Comparison of ENCODE assay signal across 21 cellular contexts in the genomic region with DNA sequence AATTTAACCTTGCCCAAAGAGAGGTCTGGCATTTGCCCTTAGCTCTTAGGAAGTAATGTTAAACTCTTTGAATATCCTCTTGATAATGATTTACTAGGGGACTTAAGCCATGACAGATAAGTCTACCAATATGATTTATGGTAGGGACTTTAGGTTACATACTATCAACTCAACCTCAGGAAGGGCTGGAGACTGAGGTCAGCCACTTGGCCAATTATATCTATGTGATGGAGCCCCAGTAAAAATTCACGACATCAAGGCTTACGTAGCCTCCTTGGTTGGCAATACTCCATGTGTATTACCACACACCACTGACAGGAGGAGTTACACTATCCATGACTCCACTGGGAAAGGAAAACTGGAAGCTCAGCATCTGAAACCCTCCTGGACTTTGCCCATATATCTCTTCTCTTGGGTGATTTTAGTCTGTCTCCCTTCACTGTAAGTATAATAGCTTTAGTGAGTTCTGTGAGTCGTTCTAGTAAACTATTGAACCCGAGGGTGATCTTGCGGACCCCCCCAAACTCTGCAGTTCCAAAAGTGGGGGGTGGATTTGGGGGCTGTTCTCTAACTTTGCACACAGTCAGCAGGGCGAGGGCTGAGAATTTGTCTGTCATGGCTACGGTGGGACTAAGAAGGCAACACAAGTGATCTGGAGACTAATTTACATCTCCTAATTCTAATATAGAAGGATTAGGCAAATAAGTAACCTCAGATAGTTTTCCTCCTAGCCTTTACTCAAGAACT.
DNase-seq lines count a peak whose midpoint lies in the region; ATAC-seq and TF ChIP-seq lines count a peak whose summit lies in the region.
"Had no signal": no experiment of that assay in that cellular context is flagged by ENCODE, and none has a peak within 500 bp of the region (broad histone marks: within the 10 kb centered on the region; RNA-seq: fewer than 3 reads in every experiment).

No MANE protein-coding gene starts in this region.

- H3K4me2 ChIP-seq in mammary epithelial cell (ENCODE audit: insufficient read depth, low read depth, low read length): no peak overlapping the region

- peaks cover 7% of the 10 kb centered on the region for H3K9me3 Mint-ChIP-seq in MCF 10A (ENCODE audit: unreplicated experiment)

- H3K27ac Mint-ChIP-seq in MCF 10A (ENCODE audit: low read depth, unreplicated experiment): no peak overlapping the region
- H3K27ac Mint-ChIP-seq: activated naive CD8-positive, alpha-beta T cell treated with anti-CD3 and anti-CD28 coated beads for 36 hours; CD4-positive, alpha-beta memory T cell; stimulated activated naive B cell treated with anti-CD40 and anti-IgM and Interleukin-4, amounts not matched to agents 10 μg/mL and 1 μg/mL and 100 μg/mL, for 72 hours; type B pancreatic cell had no signal

- no peak overlapping the region for H3K4me3 ChIP-seq in mammary epithelial cell (replicated peaks in 1 of 3; ENCODE audit: insufficient read depth in 1 of 3, low read depth in 2 of 3, low read length in 3 of 3)
- H3K4me3 ChIP-seq in colonic mucosa: no peak overlapping the region
- no peak overlapping the region for H3K4me3 ChIP-seq in upper lobe of right lung
- H3K4me3 ChIP-seq in heart right ventricle: no peak overlapping the region
- H3K4me3 ChIP-seq: cardiac muscle cell had no signal

- in situ Hi-C loops in mammary epithelial cell (cut with MboI; ENCODE audit: low sequenced_read_pairs in 2 of 2): no loop called here

- H3K4me1 ChIP-seq in mammary epithelial cell (ENCODE audit: insufficient read depth, low read length) (no peaks in the 10 kb centered on the region), colonic mucosa (no peaks in the 10 kb centered on the region), upper lobe of right lung (no peaks in the 10 kb centered on the region), heart right ventricle (peaks cover 0 to 34% (median 20%) of the 10 kb centered on the region in 9 donors)

- ATAC-seq in left lobe of liver (peak; percentile 92), upper lobe of right lung (peak; percentile 66), heart right ventricle (no peak)
- ATAC-seq: activated T-cell treated with anti-CD3 and anti-CD28 coated beads, Interleukin-2, amount 50 U/mL, for 4 hours; stimulated activated naive B cell treated with anti-CD40 and anti-IgM and Interleukin-4, amounts not matched to agents 10 μg/mL and 1 μg/mL and 100 μg/mL, for 72 hours had no signal

- H3K27me3 Mint-ChIP-seq in MCF 10A (ENCODE audit: insufficient read depth, unreplicated experiment): no peaks in the 10 kb centered on the region
- H3K27me3 Mint-ChIP-seq: activated naive CD8-positive, alpha-beta T cell treated with anti-CD3 and anti-CD28 coated beads for 36 hours; CD4-positive, alpha-beta memory T cell; stimulated activated naive B cell treated with anti-CD40 and anti-IgM and Interleukin-4, amounts not matched to agents 10 μg/mL and 1 μg/mL and 100 μg/mL, for 72 hours; type B pancreatic cell had no signal

- no TSS peak for BruUV-seq in MCF 10A (replicated peaks; lab: Mats Ljungman, UMichigan)
- BruUV-seq in mammary epithelial cell (replicated peaks; lab: Mats Ljungman, UMichigan): no TSS peak

- H3K36me3 Mint-ChIP-seq in MCF 10A (ENCODE audit: insufficient read depth, unreplicated experiment): peaks cover 28% of the 10 kb centered on the region

- H4K20me1 ChIP-seq in mammary epithelial cell (ENCODE audit: insufficient read depth, low read length): no peaks in the 10 kb centered on the region

- no peak for TF ChIP-seq CTCF in MCF 10A (IDR thresholded peaks at IDR 0.05; ENCODE audit: unreplicated experiment)
- no peak for TF ChIP-seq CTCF in mammary epithelial cell (conservative IDR thresholded peaks at IDR 0.05 in 1 of 2, IDR thresholded peaks at IDR 0.05 in 1 of 2; ENCODE audit: extremely low read depth in 1 of 2, insufficient read depth in 1 of 2, low read depth in 1 of 2, low read length in 2 of 2)
- TF ChIP-seq CTCF in colonic mucosa (IDR thresholded peaks at IDR 0.05): no peak
- TF ChIP-seq CTCF in upper lobe of right lung (IDR thresholded peaks at IDR 0.05): peak; percentile 8
- no peak for TF ChIP-seq CTCF in heart right ventricle (IDR thresholded peaks at IDR 0.05)

- peak; percentile 24 for DNase-seq in MCF 10A (ENCODE audit: unreplicated experiment)
- DNase-seq in mammary epithelial cell: no peak
- peak; percentile 51 for DNase-seq in colonic mucosa
- peak; percentile 57 for DNase-seq in left lobe of liver (ENCODE audit: low spot score)
- DNase-seq in upper lobe of right lung: no peak
- DNase-seq in NCI-H1105 treated with DMSO at 0.1 percent for 48 hours (lab: John Stamatoyannopoulos, UW): no peak
- no peak for DNase-seq in SK-N-DZ (ENCODE audit: low spot score)
- DNase-seq in heart right ventricle: no peak
- DNase-seq: activated CD4-positive, alpha-beta T cell treated with anti-CD3 and anti-CD28 coated beads, Interleukin-2, amount 50 U/mL, for 48 hours; activated naive CD8-positive, alpha-beta T cell treated with anti-CD3 and anti-CD28 coated beads for 36 hours; activated T-cell treated with anti-CD3 and anti-CD28 coated beads, Interleukin-2, amount 50 U/mL, for 4 hours; CD4-positive, alpha-beta memory T cell; effector CD8-positive, alpha-beta T cell; foreskin melanocyte; GDM1; KBM-7; NCI-H1436; NCI-H226; stimulated activated naive B cell treated with anti-CD40 and anti-IgM and Interleukin-4, amounts not matched to agents 10 μg/mL and 1 μg/mL and 100 μg/mL, for 72 hours had no signal

- H3K27ac ChIP-seq in mammary epithelial cell (ENCODE audit: insufficient read depth, low read depth, low read length) (no peak overlapping the region), colonic mucosa (no peak overlapping the region), upper lobe of right lung (no peak overlapping the region), heart right ventricle (no peak overlapping the region)
- H3K27ac ChIP-seq: cardiac muscle cell had no signal

- H3K4me1 Mint-ChIP-seq in MCF 10A (ENCODE audit: insufficient read depth, unreplicated experiment): no peaks in the 10 kb centered on the region

- H3K9me3 ChIP-seq in mammary epithelial cell (replicated peaks; ENCODE audit: insufficient read depth, low read length) (no peaks in the 10 kb centered on the region), colonic mucosa (no peaks in the 10 kb centered on the region), upper lobe of right lung (peaks cover 11% of the 10 kb centered on the region), heart right ventricle (peaks cover 0 to 20% (median 10%) of the 10 kb centered on the region in 11 donors)

- CTCF ChIA-PET in MCF 10A (lab: Yijun Ruan, JAX): interaction anchor here (0.7 to 1.2 kb wide), 4 partner anchors 21 to 155 kb away, joined by 3 to 4 read pairs (median 3); no protein-coding TSS in a partner anchor
- CTCF ChIA-PET in mammary epithelial cell (lab: Charles Lee; ENCODE audit: low non-redundant PET): interaction anchor here (0.6 kb wide), 1 partner anchor 90 kb away, joined by 4 read pairs; no protein-coding TSS in a partner anchor

- no peak overlapping the region for H3K4me3 Mint-ChIP-seq in MCF 10A (ENCODE audit: unreplicated experiment)
- H3K4me3 Mint-ChIP-seq: activated naive CD8-positive, alpha-beta T cell treated with anti-CD3 and anti-CD28 coated beads for 36 hours; activated T-cell treated with anti-CD3 and anti-CD28 coated beads, Interleukin-2, amount 50 U/mL, for 4 hours; CD4-positive, alpha-beta memory T cell; stimulated activated naive B cell treated with anti-CD40 and anti-IgM and Interleukin-4, amounts not matched to agents 10 μg/mL and 1 μg/mL and 100 μg/mL, for 72 hours; type B pancreatic cell had no signal

- H2AFZ ChIP-seq in mammary epithelial cell (ENCODE audit: low read depth, low read length): no peak overlapping the region

- H3K36me3 ChIP-seq in mammary epithelial cell (ENCODE audit: insufficient read depth, low read length) (no peaks in the 10 kb centered on the region), colonic mucosa (no peaks in the 10 kb centered on the region), upper lobe of right lung (no peaks in the 10 kb centered on the region), heart right ventricle (peaks cover 0 to 13% (median 0%) of the 10 kb centered on the region in 9 donors)
- H3K36me3 ChIP-seq: cardiac muscle cell had no signal

- 92% methylated on average over 7 of the region's 7 CpGs for WGBS in mammary epithelial cell (ENCODE audit: low coverage, missing lambda C conversion rate)
- 90 to 92% methylated on average over 7 of the region's 7 CpGs for WGBS in heart right ventricle, 2 donors

- no peaks in the 10 kb centered on the region for H3K79me2 ChIP-seq in mammary epithelial cell (ENCODE audit: insufficient read depth, low read length)

- H3K27me3 ChIP-seq in mammary epithelial cell (ENCODE audit: insufficient read depth, low read length) (no peaks in the 10 kb centered on the region), colonic mucosa (no peaks in the 10 kb centered on the region), upper lobe of right lung (no peaks in the 10 kb centered on the region), heart right ventricle (no peaks in the 10 kb centered on the region)
- H3K27me3 ChIP-seq: cardiac muscle cell had no signal

- intact Hi-C loops in MCF 10A (cut with micrococcal nuclease) (no loop called here), mammary epithelial cell (cut with micrococcal nuclease) (no loop called here), colonic mucosa (cut with DNase I) (no loop called here), upper lobe of right lung (cut with DNase I) (no loop called here), heart right ventricle (cut with DNase I) (no loop called here)

- POLR2A ChIA-PET in MCF 10A (lab: Yijun Ruan, JAX): no interaction called here

- dilution Hi-C loops in mammary epithelial cell (cut with HindIII; ENCODE audit: low sequenced_read_pairs): no loop called here

- H3K9ac ChIP-seq in mammary epithelial cell (ENCODE audit: insufficient read depth, low read length) (no peak overlapping the region), colonic mucosa (ENCODE audit: low read depth in 2 of 2, low read length in 2 of 2) (no peak overlapping the region)

Comparison
In these comparisons a context has a peak if more than half of its experiments do, and no peak if none do; other contexts are left out.
1. DNase-seq: peak in MCF 10A (single experiment), colonic mucosa (single experiment) and left lobe of liver (single experiment); none in mammary epithelial cell (single experiment), upper lobe of right lung (single experiment), NCI-H1105 treated with DMSO at 0.1 percent for 48 hours (single experiment), SK-N-DZ (single experiment) and heart right ventricle (0 of 2).
2. ATAC-seq: peak in left lobe of liver (single experiment) and upper lobe of right lung (single experiment); none in heart right ventricle (0 of 8).